ENCODE assay signal across 16 cellular contexts in genomic region chr3:6861989-6862879, GRCh38. TPM values are rescaled to one million over a fixed set of nuclear protein-coding genes. Genes with fewer than 3 reads are reported as not detected.
DNase-seq lines count a peak whose midpoint lies in the region; ATAC-seq, FAIRE-seq and TF ChIP-seq lines count a peak whose summit lies in the region.
"Had no signal": no experiment of that assay in that cellular context is flagged by ENCODE, and none has a peak within 500 bp of the region (broad histone marks: within the 10 kb centered on the region; RNA-seq: fewer than 3 reads in every experiment).

No MANE protein-coding gene starts in this region.

- no peaks in the 10 kb centered on the region for H4K20me1 ChIP-seq in SK-N-SH (ENCODE audit: insufficient read depth)

- no peak overlapping the region for H2AFZ ChIP-seq in SK-N-SH (ENCODE audit: low read depth)

- peak overlapping the region in 1 of 2 experiments; percentile 55; a peak in 2 of 4 replicates for H3K4me3 ChIP-seq in SK-N-SH (ENCODE audit: low read depth in 2 of 2, low read length in 1 of 2)
- H3K4me3 ChIP-seq in dorsolateral prefrontal cortex: peak overlapping the region; percentile 29 to 73 (median 61)

- intact Hi-C loops in dorsolateral prefrontal cortex (cut with DNase I): no loop called here

- ATAC-seq in SK-N-SH treated with all-trans-retinoic acid at 6 μM for 48 hours: no peak

- H3F3A ChIP-seq in SK-N-SH (replicated peaks; ENCODE audit: insufficient read depth): no peaks in the 10 kb centered on the region

- no peak for TF ChIP-seq RAD21 in SK-N-SH (IDR thresholded peaks at IDR 0.05; ENCODE audit: low read length)

- peak overlapping the region; percentile 67 for H3K4me3 Mint-ChIP-seq in mesothelial cell of epicardium
- H3K4me3 Mint-ChIP-seq: activated T-helper 1 cell treated with anti-CD3 and anti-CD28 coated beads, Interleukin-12 subunit alpha, Interleukin-12 subunit beta, Interleukin-2, Interleukin-4 antibody, amounts not matched to agents 30 ng/mL and 10 ng/mL and 1 ng/mL, durations not matched to agents 14 hours and 24 hours and 36 hours had no signal

- H3K9me2 ChIP-seq in SK-N-SH: no peaks in the 10 kb centered on the region

- H3K4me2 ChIP-seq in SK-N-SH: no peak overlapping the region

- peak overlapping the region in 1 of 2 experiments; percentile 53; a peak in 2 of 4 replicates for H3K27ac ChIP-seq in SK-N-SH (ENCODE audit: low read depth in 2 of 2, low read length in 1 of 2)
- peak overlapping the region in 43 of 59 donors; percentile 8 to 81 (median 60) for H3K27ac ChIP-seq in dorsolateral prefrontal cortex
- H3K27ac ChIP-seq: epithelial cell of prostate, sigmoid colon had no signal

- no peaks in the 10 kb centered on the region for H3K79me2 ChIP-seq in SK-N-SH (ENCODE audit: insufficient read depth)

- no peak for FAIRE-seq in urothelium cell line (lab: Jason Lieb, UNC)
- FAIRE-seq: bronchial epithelial cell had no signal

- 5% methylated on average over 19 of the region's 48 CpGs for WGBS in SK-N-SH (ENCODE audit: low lambda C conversion rate)

- peaks cover 18% of the 10 kb centered on the region for H3K4me1 Mint-ChIP-seq in mesothelial cell of epicardium

- H3K4me1 ChIP-seq in SK-N-SH (ENCODE audit: control insufficient read depth in 1 of 2, insufficient read depth in 2 of 2, low read depth in 1 of 2, low read length in 1 of 2): peaks cover 0 to 30% of the 10 kb centered on the region in 2 experiments; a peak in 2 of 4 replicates

- DNase-seq in SK-N-SH: peak; percentile 60
- peak in 3 of 10 donors; percentile 30 to 52 (median 47) for DNase-seq in dorsolateral prefrontal cortex
- DNase-seq in mesothelial cell of epicardium (ENCODE audit: low spot score in 2 of 2, unreplicated experiment in 2 of 2): no peak
- DNase-seq in urothelium cell line (ENCODE audit: low spot score): peak; percentile 20
- no peak for DNase-seq in central memory CD4-positive, alpha-beta T cell
- DNase-seq in stimulated activated CD4-positive, alpha-beta T cell treated with anti-CD3 and anti-CD28 coated beads, Interleukin-4, amount 100 ng/mL, for 4 hours: no peak
- DNase-seq in UCSD-AML1 (lab: John Stamatoyannopoulos, UW; ENCODE audit: unreplicated experiment): no peak
- DNase-seq: DMS 273 treated with DMSO at 0.1 percent for 48 hours, NCI-H2227 treated with DMSO at 0.1 percent for 48 hours, sigmoid colon had no signal

- H3K27me3 Mint-ChIP-seq in mesothelial cell of epicardium (ENCODE audit: low read depth): peaks cover 97% of the 10 kb centered on the region

- H3K9me3 Mint-ChIP-seq in mesothelial cell of epicardium: no peaks in the 10 kb centered on the region

- POLR2A ChIA-PET in SK-N-SH (lab: Yijun Ruan, JAX): no interaction called here

- no peak overlapping the region for H3K27ac Mint-ChIP-seq in mesothelial cell of epicardium
- H3K27ac Mint-ChIP-seq: activated T-helper 1 cell treated with anti-CD3 and anti-CD28 coated beads, Interleukin-12 subunit alpha, Interleukin-12 subunit beta, Interleukin-2, Interleukin-4 antibody, amounts not matched to agents 30 ng/mL and 10 ng/mL and 1 ng/mL, durations not matched to agents 14 hours and 24 hours and 36 hours had no signal

- H3K9ac ChIP-seq in SK-N-SH: no peak overlapping the region

- no peaks in the 10 kb centered on the region for H3K36me3 ChIP-seq in SK-N-SH (replicated peaks in 1 of 2; ENCODE audit: control insufficient read depth in 1 of 2, insufficient read depth in 2 of 2, low read length in 1 of 2)
- H3K36me3 ChIP-seq: sigmoid colon had no signal

- no peaks in the 10 kb centered on the region for H3K9me3 ChIP-seq in SK-N-SH
- H3K9me3 ChIP-seq: sigmoid colon had no signal

- H3K27me3 ChIP-seq in SK-N-SH (ENCODE audit: insufficient read depth) (no peaks in the 10 kb centered on the region), dorsolateral prefrontal cortex (peaks cover 0 to 54% (median 15%) of the 10 kb centered on the region in 45 donors)

- CTCF ChIA-PET in SK-N-SH (lab: Yijun Ruan, JAX): interaction anchor here (0.6 kb wide), 1 partner anchor 466 kb away, joined by 3 read pairs; no protein-coding TSS in a partner anchor

- no peak for TF ChIP-seq EP300 in SK-N-SH (IDR thresholded peaks at IDR 0.05; ENCODE audit: borderline replicate concordance in 1 of 2, low read depth in 1 of 2, low read length in 1 of 2)

- TF ChIP-seq CTCF in SK-N-SH (IDR thresholded peaks at IDR 0.05): no peak
- TF ChIP-seq CTCF in dorsolateral prefrontal cortex (IDR thresholded peaks at IDR 0.05 in 54 of 56, conservative IDR thresholded peaks at IDR 0.05 in 2 of 56; ENCODE audit: low read depth in 1 of 56, partially characterized antibody in 56 of 56): no peak
- TF ChIP-seq CTCF in mesothelial cell of epicardium (IDR thresholded peaks at IDR 0.05; ENCODE audit: unreplicated experiment): no peak

- no peaks in the 10 kb centered on the region for H3K36me3 Mint-ChIP-seq in mesothelial cell of epicardium

TF ChIP-seq in SK-N-SH, 30 proteins besides CTCF, POLR2A, EP300 and RAD21:
- TF ChIP-seq YY1 (IDR thresholded peaks at IDR 0.05; ENCODE audit: low read depth) (no peak), MAX (IDR thresholded peaks at IDR 0.05; ENCODE audit: low read depth) (no peak), SMC3 (IDR thresholded peaks at IDR 0.05; ENCODE audit: low read depth, low read length) (no peak), MXI1 (IDR thresholded peaks at IDR 0.05; ENCODE audit: low read depth, low read length) (peak; percentile 6; the same call in 1 of the 2 replicates), FOXJ3 (CRISPR knock-in tag; IDR thresholded peaks at IDR 0.05) (no peak), RXRA (IDR thresholded peaks at IDR 0.05; ENCODE audit: borderline replicate concordance, low read depth) (no peak)
- TF ChIP-seq, protein P1, sequence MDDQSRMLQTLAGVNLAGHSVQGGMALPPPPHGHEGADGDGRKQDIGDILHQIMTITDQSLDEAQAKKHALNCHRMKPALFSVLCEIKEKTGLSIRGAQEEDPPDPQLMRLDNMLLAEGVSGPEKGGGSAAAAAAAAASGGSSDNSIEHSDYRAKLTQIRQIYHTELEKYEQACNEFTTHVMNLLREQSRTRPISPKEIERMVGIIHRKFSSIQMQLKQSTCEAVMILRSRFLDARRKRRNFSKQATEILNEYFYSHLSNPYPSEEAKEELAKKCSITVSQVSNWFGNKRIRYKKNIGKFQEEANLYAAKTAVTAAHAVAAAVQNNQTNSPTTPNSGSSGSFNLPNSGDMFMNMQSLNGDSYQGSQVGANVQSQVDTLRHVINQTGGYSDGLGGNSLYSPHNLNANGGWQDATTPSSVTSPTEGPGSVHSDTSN (IDR thresholded peaks at IDR 0.05): no peak

TF ChIP-seq in SK-N-SH treated with all-trans-retinoic acid at 6 μM for 48 hours, 23 proteins besides CTCF, POLR2A, EP300 and RAD21:
- TF ChIP-seq ESRRG (CRISPR knock-in tag; IDR thresholded peaks at IDR 0.05): no peak
- no peak for TF ChIP-seq ZNF8 (CRISPR knock-in tag; IDR thresholded peaks at IDR 0.05)
- TF ChIP-seq BACH2 (CRISPR knock-in tag; IDR thresholded peaks at IDR 0.05; ENCODE audit: borderline replicate concordance): no peak
- TF ChIP-seq GLIS3 (CRISPR knock-in tag; IDR thresholded peaks at IDR 0.05): no peak
- no peak for TF ChIP-seq TCF4 (CRISPR knock-in tag; IDR thresholded peaks at IDR 0.05; ENCODE audit: borderline replicate concordance)
- TF ChIP-seq PATZ1 (CRISPR knock-in tag; IDR thresholded peaks at IDR 0.05; ENCODE audit: borderline replicate concordance): no peak
- TF ChIP-seq ZC3H10 (CRISPR knock-in tag; IDR thresholded peaks at IDR 0.05): no peak
- TF ChIP-seq ARNTL (CRISPR knock-in tag; IDR thresholded peaks at IDR 0.05; ENCODE audit: borderline replicate concordance, low read depth): no peak
- TF ChIP-seq, protein P2, sequence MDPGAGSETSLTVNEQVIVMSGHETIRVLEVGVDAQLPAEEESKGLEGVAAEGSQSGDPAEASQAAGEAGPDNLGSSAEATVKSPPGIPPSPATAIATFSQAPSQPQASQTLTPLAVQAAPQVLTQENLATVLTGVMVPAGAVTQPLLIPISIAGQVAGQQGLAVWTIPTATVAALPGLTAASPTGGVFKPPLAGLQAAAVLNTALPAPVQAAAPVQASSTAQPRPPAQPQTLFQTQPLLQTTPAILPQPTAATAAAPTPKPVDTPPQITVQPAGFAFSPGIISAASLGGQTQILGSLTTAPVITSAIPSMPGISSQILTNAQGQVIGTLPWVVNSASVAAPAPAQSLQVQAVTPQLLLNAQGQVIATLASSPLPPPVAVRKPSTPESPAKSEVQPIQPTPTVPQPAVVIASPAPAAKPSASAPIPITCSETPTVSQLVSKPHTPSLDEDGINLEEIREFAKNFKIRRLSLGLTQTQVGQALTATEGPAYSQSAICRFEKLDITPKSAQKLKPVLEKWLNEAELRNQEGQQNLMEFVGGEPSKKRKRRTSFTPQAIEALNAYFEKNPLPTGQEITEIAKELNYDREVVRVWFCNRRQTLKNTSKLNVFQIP (CRISPR knock-in tag; IDR thresholded peaks at IDR 0.05; ENCODE audit: borderline replicate concordance, low read depth): no peak
- no peak for TF ChIP-seq TOX (CRISPR knock-in tag; IDR thresholded peaks at IDR 0.05; ENCODE audit: borderline replicate concordance)

RNA-seq across cellular contexts. Expression of gene GRM7, which starts 1.3 kb away (rescaled TPM):
- 0.03 and 0.29 TPM in 2 replicates for polyA plus RNA-seq in SK-N-SH (2012; rRNA removed)
- polyA plus RNA-seq in SK-N-SH (2012; cell fraction: cytosol; rRNA removed): 0.24 and 0.33 TPM in 2 replicates
- 0.26 and 0.31 TPM in 2 replicates for polyA plus RNA-seq in SK-N-SH (2012; cell fraction: nucleus; rRNA removed)
- total RNA-seq in dorsolateral prefrontal cortex: 10 to 100 TPM; 14.1 to 61.2 (median 32.4) TPM
- total RNA-seq in mesothelial cell of epicardium: 0.33 to 0.69 TPM (median 0.50 TPM) in 3 replicates
- total RNA-seq: A673; activated T-helper 1 cell treated with anti-CD3 and anti-CD28 coated beads, Interleukin-12 subunit alpha, Interleukin-12 subunit beta, Interleukin-2, Interleukin-4 antibody, amounts not matched to agents 30 ng/mL and 10 ng/mL and 1 ng/mL, durations not matched to agents 14 hours and 24 hours and 36 hours; bronchial epithelial cell; T-helper 1 cell treated with Interleukin-12 subunit alpha and Interleukin-12 subunit beta and Interleukin-4 antibody, amounts not matched to agents 30 ng/mL and 1 ng/mL, for 36 hours had no signal

Comparison
In these comparisons a context has a peak if more than half of its experiments do, and no peak if none do; other contexts are left out.
1. DNase-seq: peak in SK-N-SH (single experiment) and urothelium cell line (single experiment); none in mesothelial cell of epicardium (0 of 2), central memory CD4-positive, alpha-beta T cell (single experiment), stimulated activated CD4-positive, alpha-beta T cell treated with anti-CD3 and anti-CD28 coated beads, Interleukin-4, amount 100 ng/mL, for 4 hours (0 of 2) and UCSD-AML1 (single experiment).